In the genomic region with DNA sequence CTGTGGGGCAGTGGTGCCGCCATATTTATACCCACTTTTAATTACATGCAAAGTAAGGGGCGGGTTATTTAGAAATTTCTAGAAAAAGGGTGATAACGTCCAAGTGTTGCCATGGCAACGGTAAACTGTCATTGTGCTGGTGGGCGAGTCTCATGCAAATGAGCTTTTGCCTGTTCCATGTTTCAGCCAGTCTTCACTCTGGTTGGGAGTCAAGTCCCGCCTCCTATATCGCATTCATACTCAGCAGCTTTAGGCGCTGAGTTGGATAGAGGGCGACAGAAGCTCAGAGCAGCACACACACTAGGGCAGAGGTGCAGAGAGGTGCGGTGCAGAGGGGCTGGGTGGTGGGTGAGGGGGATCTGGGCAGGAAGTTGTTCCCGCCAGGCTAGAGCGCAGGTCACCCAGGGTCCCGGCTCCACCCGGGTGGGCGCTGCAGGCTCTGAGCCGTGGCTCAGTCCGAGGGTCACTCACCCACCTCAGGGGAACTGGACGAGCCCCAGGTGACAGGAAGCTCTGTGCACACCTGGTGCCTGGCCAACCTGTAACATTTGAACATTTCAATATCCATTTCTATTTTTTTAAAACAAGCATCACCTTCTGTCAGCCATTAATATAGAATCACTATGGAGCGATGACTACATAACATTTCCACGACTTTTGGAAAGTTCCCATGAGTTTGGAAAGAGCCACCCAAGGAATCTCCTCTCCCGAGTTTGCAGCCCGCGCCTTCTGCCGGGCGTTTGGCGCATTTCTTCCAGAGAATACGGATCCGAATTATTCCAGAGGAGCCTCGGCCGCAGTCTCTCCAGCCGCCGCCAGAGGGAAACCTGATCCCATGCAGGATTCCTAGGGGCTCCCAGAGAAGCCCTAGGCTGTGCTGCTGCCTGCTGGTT, we compare ENCODE assay signal across 8 cellular contexts.
DNase-seq lines count a peak whose midpoint lies in the region; ATAC-seq and TF ChIP-seq lines count a peak whose summit lies in the region.

No MANE protein-coding gene starts in this region.

- H3K4me3 ChIP-seq in fibroblast of the aortic adventitia (ENCODE audit: low read depth, low read length), result no peak overlapping the region

- H3K9me3 Mint-ChIP-seq in neural crest cell, result no peaks in the 10 kb centered on the region
- H3K9me3 Mint-ChIP-seq in activated T-helper 17 cell treated with anti-CD3 and anti-CD28 coated beads, Interleukin-2, amount 50 U/mL, for 72 hours, result no peaks in the 10 kb centered on the region

- DNase-seq in EL, result peak; percentile 65
- DNase-seq in LoVo (ENCODE audit: low spot score), result peak; percentile 68
- DNase-seq in fibroblast of the aortic adventitia (ENCODE audit: low read depth), result peak; percentile 36
- DNase-seq in neural crest cell (ENCODE audit: low read depth, low spot score), result peak; percentile 92

- peak overlapping the region; percentile 75 for H3K4me3 Mint-ChIP-seq in neural crest cell
- no peak overlapping the region for H3K4me3 Mint-ChIP-seq in activated T-helper 17 cell treated with anti-CD3 and anti-CD28 coated beads, Interleukin-2, amount 50 U/mL, for 72 hours

- TF ChIP-seq CTCF in fibroblast of the aortic adventitia (IDR thresholded peaks at IDR 0.05; ENCODE audit: insufficient read depth, low read length) (peak; percentile 77), neural crest cell (conservative IDR thresholded peaks at IDR 0.05) (peak; percentile 87)

- H3K4me1 Mint-ChIP-seq in neural crest cell, result peaks cover 13% of the 10 kb centered on the region
- H3K4me1 Mint-ChIP-seq in activated T-helper 17 cell treated with anti-CD3 and anti-CD28 coated beads, Interleukin-2, amount 50 U/mL, for 72 hours, result peaks cover 5% of the 10 kb centered on the region

- peaks cover 57% of the 10 kb centered on the region for H3K27me3 Mint-ChIP-seq in neural crest cell (ENCODE audit: low read depth)
- peaks cover 42% of the 10 kb centered on the region for H3K27me3 Mint-ChIP-seq in activated T-helper 17 cell treated with anti-CD3 and anti-CD28 coated beads, Interleukin-2, amount 50 U/mL, for 72 hours

- H3K36me3 Mint-ChIP-seq in neural crest cell (ENCODE audit: low read depth), result no peaks in the 10 kb centered on the region
- H3K36me3 Mint-ChIP-seq in activated T-helper 17 cell treated with anti-CD3 and anti-CD28 coated beads, Interleukin-2, amount 50 U/mL, for 72 hours (ENCODE audit: low read depth), result no peaks in the 10 kb centered on the region

- no peak overlapping the region for H3K27ac Mint-ChIP-seq in neural crest cell (ENCODE audit: unreplicated experiment)
- H3K27ac Mint-ChIP-seq in activated T-helper 17 cell treated with anti-CD3 and anti-CD28 coated beads, Interleukin-2, amount 50 U/mL, for 72 hours, result no peak overlapping the region

- ATAC-seq in SK-N-SH treated with all-trans-retinoic acid at 6 μM for 48 hours, result peak; percentile 98
- ATAC-seq in HG03159 (IDR thresholded peaks at IDR 0.05; ENCODE audit: unreplicated experiment), result no peak
- ATAC-seq in GM18909 (IDR thresholded peaks at IDR 0.05; ENCODE audit: poor library complexity, unreplicated experiment), result no peak
- no peak for ATAC-seq in activated T-helper 17 cell treated with anti-CD3 and anti-CD28 coated beads, Interleukin-2, amount 50 U/mL, for 72 hours (replicated peaks)

TF ChIP-seq in SK-N-SH treated with all-trans-retinoic acid at 6 μM for 48 hours, 23 proteins besides CTCF, POLR2A, EP300 and RAD21:
- no peak for TF ChIP-seq PATZ1 (CRISPR knock-in tag; IDR thresholded peaks at IDR 0.05; ENCODE audit: borderline replicate concordance)
- TF ChIP-seq ZNF70 (CRISPR knock-in tag; IDR thresholded peaks at IDR 0.05), result no peak
- TF ChIP-seq BACH2 (CRISPR knock-in tag; IDR thresholded peaks at IDR 0.05; ENCODE audit: borderline replicate concordance), result no peak
- no peak for TF ChIP-seq ZFP30 (CRISPR knock-in tag; IDR thresholded peaks at IDR 0.05)
- TF ChIP-seq TCF4 (CRISPR knock-in tag; IDR thresholded peaks at IDR 0.05; ENCODE audit: borderline replicate concordance), result no peak
- TF ChIP-seq ZFP3 (CRISPR knock-in tag; IDR thresholded peaks at IDR 0.05), result no peak
- no peak for TF ChIP-seq ZNF8 (CRISPR knock-in tag; IDR thresholded peaks at IDR 0.05)
- no peak for TF ChIP-seq ESRRG (CRISPR knock-in tag; IDR thresholded peaks at IDR 0.05)
- TF ChIP-seq, protein P1, sequence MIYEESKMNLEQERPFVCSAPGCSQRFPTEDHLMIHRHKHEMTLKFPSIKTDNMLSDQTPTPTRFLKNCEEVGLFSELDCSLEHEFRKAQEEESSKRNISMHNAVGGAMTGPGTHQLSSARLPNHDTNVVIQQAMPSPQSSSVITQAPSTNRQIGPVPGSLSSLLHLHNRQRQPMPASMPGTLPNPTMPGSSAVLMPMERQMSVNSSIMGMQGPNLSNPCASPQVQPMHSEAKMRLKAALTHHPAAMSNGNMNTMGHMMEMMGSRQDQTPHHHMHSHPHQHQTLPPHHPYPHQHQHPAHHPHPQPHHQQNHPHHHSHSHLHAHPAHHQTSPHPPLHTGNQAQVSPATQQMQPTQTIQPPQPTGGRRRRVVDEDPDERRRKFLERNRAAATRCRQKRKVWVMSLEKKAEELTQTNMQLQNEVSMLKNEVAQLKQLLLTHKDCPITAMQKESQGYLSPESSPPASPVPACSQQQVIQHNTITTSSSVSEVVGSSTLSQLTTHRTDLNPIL (CRISPR knock-in tag; IDR thresholded peaks at IDR 0.05; ENCODE audit: low read depth), result no peak
- TF ChIP-seq ZC3H10 (CRISPR knock-in tag; IDR thresholded peaks at IDR 0.05), result no peak
- TF ChIP-seq CSDC2 (CRISPR knock-in tag; IDR thresholded peaks at IDR 0.05), result no peak
- no peak for TF ChIP-seq SNAI2 (CRISPR knock-in tag; IDR thresholded peaks at IDR 0.05)
- TF ChIP-seq RARB (CRISPR knock-in tag; IDR thresholded peaks at IDR 0.05), result no peak

Comparison
In these comparisons a context has a peak if more than half of its experiments do, and no peak if none do; other contexts are left out.
1. DNase-seq: peak in every context shown above with its lines; median percentile 92 in neural crest cell; 68 in LoVo; 65 in EL; 36 in fibroblast of the aortic adventitia.